ENCODE assay signal across 8 cellular contexts in genomic region chr10:34815174-34816066, GRCh38. TPM values are rescaled to one million over a fixed set of nuclear protein-coding genes. Genes with fewer than 3 reads are reported as not detected.
A peak's percentile ranks its signal among the peaks of the same experiment; 100 is the strongest.
DNase-seq lines count a peak whose midpoint lies in the region; ATAC-seq and TF ChIP-seq lines count a peak whose summit lies in the region.

Gene PARD3 (minus strand): TSS chr10:34815296. CDS start chr10:34814995, 301 bp downstream.

- H3K79me2 ChIP-seq in Loucy (ENCODE audit: insufficient read depth, low read length), result peaks cover 42% of the 10 kb centered on the region

- intact Hi-C loops in Caco-2 (cut with micrococcal nuclease; ENCODE audit: unreplicated experiment), result loop anchor here (2.0 kb wide), 3 partner anchors 83 to 149 kb away; no protein-coding TSS in a partner anchor

- H3K36me3 Mint-ChIP-seq in Caco-2 (ENCODE audit: insufficient read depth, unreplicated experiment), result no peaks in the 10 kb centered on the region
- no peaks in the 10 kb centered on the region for H3K36me3 Mint-ChIP-seq in activated T-cell treated with anti-CD3 and anti-CD28 coated beads, Interleukin-2, amount 50 U/mL, for 4 hours (ENCODE audit: insufficient read depth)
- H3K36me3 Mint-ChIP-seq in neural crest cell (ENCODE audit: low read depth), result no peaks in the 10 kb centered on the region

- H3K4me1 Mint-ChIP-seq in Caco-2 (ENCODE audit: low read depth, unreplicated experiment) (peaks cover 36% of the 10 kb centered on the region), neural crest cell (peaks cover 46% of the 10 kb centered on the region)
- H3K4me1 Mint-ChIP-seq in activated T-cell treated with anti-CD3 and anti-CD28 coated beads, Interleukin-2, amount 50 U/mL, for 4 hours (ENCODE audit: low read depth), result peaks cover 10% of the 10 kb centered on the region

- peak within 1 kb of the TSS; percentile 79 for H3K4me3 Mint-ChIP-seq in Caco-2 (ENCODE audit: unreplicated experiment)
- H3K4me3 Mint-ChIP-seq in activated T-cell treated with anti-CD3 and anti-CD28 coated beads, Interleukin-2, amount 50 U/mL, for 4 hours, result peak within 1 kb of the TSS; percentile 66
- H3K4me3 Mint-ChIP-seq in neural crest cell, result peak within 1 kb of the TSS; percentile 96

- H3K9ac ChIP-seq in Loucy (ENCODE audit: low read depth, low read length, poor library complexity, severe bottlenecking), result peak within 1 kb of the TSS; percentile 81

- peak within 1 kb of the TSS; percentile 81 for H2AFZ ChIP-seq in Loucy (ENCODE audit: low read length)

- H3K27ac Mint-ChIP-seq in Caco-2 (ENCODE audit: unreplicated experiment), result peak within 1 kb of the TSS; percentile 40
- no peak within 1 kb of the TSS for H3K27ac Mint-ChIP-seq in neural crest cell (ENCODE audit: unreplicated experiment)

- H3K27me3 Mint-ChIP-seq in Caco-2 (ENCODE audit: insufficient read depth, unreplicated experiment), result no peaks in the 10 kb centered on the region
- peaks cover 61% of the 10 kb centered on the region for H3K27me3 Mint-ChIP-seq in activated T-cell treated with anti-CD3 and anti-CD28 coated beads, Interleukin-2, amount 50 U/mL, for 4 hours (ENCODE audit: low read depth)
- H3K27me3 Mint-ChIP-seq in neural crest cell (ENCODE audit: low read depth), result peaks cover 15% of the 10 kb centered on the region

- TF ChIP-seq CTCF in Caco-2 (IDR thresholded peaks at IDR 0.05; ENCODE audit: insufficient read depth in 1 of 2, low read depth in 1 of 2, low read length in 1 of 2, severe bottlenecking in 1 of 2, unreplicated experiment in 1 of 2) (peak in 1 of 2 experiments; percentile 19), Loucy (conservative IDR thresholded peaks at IDR 0.05; ENCODE audit: low read length) (no peak), foreskin keratinocyte (conservative IDR thresholded peaks at IDR 0.05) (no peak), neural crest cell (conservative IDR thresholded peaks at IDR 0.05) (no peak)

- H3K9me3 ChIP-seq in Caco-2, result no peaks in the 10 kb centered on the region
- no peaks in the 10 kb centered on the region for H3K9me3 ChIP-seq in Loucy (ENCODE audit: insufficient read depth, low read depth, low read length)

- CTCF ChIA-PET in Caco-2 (lab: Charles Lee), result interaction anchor here (1.3 to 2.6 kb wide), 6 partner anchors 83 to 164 kb away, joined by 3 to 10 read pairs (median 4); no protein-coding TSS in a partner anchor

- no TSS peak for BruUV-seq in Caco-2 (replicated peaks; lab: Mats Ljungman, UMichigan)

- ATAC-seq in GM19438 (IDR thresholded peaks at IDR 0.05; ENCODE audit: low read depth, unreplicated experiment) (peak; percentile 46), foreskin keratinocyte (peak; percentile 61), HG02884 (IDR thresholded peaks at IDR 0.05; ENCODE audit: unreplicated experiment) (no peak)
- ATAC-seq in activated T-cell treated with anti-CD3 and anti-CD28 coated beads, Interleukin-2, amount 50 U/mL, for 4 hours, result peak; percentile 56 to 62

- peak within 1 kb of the TSS; percentile 84 for H3K27ac ChIP-seq in foreskin keratinocyte

- H3K9me2 ChIP-seq in Loucy (replicated peaks; ENCODE audit: low read depth, low read length), result no peaks in the 10 kb centered on the region

- H3K4me2 ChIP-seq in Loucy (ENCODE audit: low read depth, low read length, poor library complexity, severe bottlenecking), result peak within 1 kb of the TSS; percentile 99

- H3K4me3 ChIP-seq in Caco-2 (ENCODE audit: low read depth, low read length), result peak within 1 kb of the TSS; percentile 92
- peak within 1 kb of the TSS; percentile 80 for H3K4me3 ChIP-seq in Loucy (ENCODE audit: low read length, poor library complexity, severe bottlenecking)

- no peaks in the 10 kb centered on the region for H3K9me3 Mint-ChIP-seq in Caco-2 (ENCODE audit: unreplicated experiment)
- H3K9me3 Mint-ChIP-seq in activated T-cell treated with anti-CD3 and anti-CD28 coated beads, Interleukin-2, amount 50 U/mL, for 4 hours, result no peaks in the 10 kb centered on the region
- no peaks in the 10 kb centered on the region for H3K9me3 Mint-ChIP-seq in neural crest cell

- H3K27me3 ChIP-seq in Caco-2 (replicated peaks; ENCODE audit: control insufficient read depth, insufficient read depth, low read length) (no peaks in the 10 kb centered on the region), Loucy (ENCODE audit: insufficient read depth, low read length, poor library complexity, severe bottlenecking) (no peaks in the 10 kb centered on the region), foreskin keratinocyte (no peaks in the 10 kb centered on the region)

- peaks cover 11% of the 10 kb centered on the region; the same call in 1 of the 2 replicates for H3K4me1 ChIP-seq in Caco-2
- peaks cover 48% of the 10 kb centered on the region for H3K4me1 ChIP-seq in Loucy (ENCODE audit: insufficient read depth, low read length, poor library complexity, severe bottlenecking)
- peaks cover 10% of the 10 kb centered on the region for H3K4me1 ChIP-seq in foreskin keratinocyte

- peaks cover 38% of the 10 kb centered on the region for H4K20me1 ChIP-seq in Loucy (ENCODE audit: insufficient read depth, low read length, poor library complexity, severe bottlenecking)

- POLR2A ChIA-PET in Caco-2 (lab: Charles Lee), result interaction anchor here (1.0 kb wide), 1 partner anchor 51 kb away, joined by 3 read pairs; no protein-coding TSS in a partner anchor

- H3K36me3 ChIP-seq in Caco-2 (ENCODE audit: control insufficient read depth, insufficient read depth, low read length) (no peaks in the 10 kb centered on the region), Loucy (ENCODE audit: insufficient read depth, low read length) (no peaks in the 10 kb centered on the region)

- no peaks in the 10 kb centered on the region for H3F3A ChIP-seq in Loucy (ENCODE audit: low read depth)

- DNase-seq in Caco-2 (peak; percentile 80 to 82), foreskin keratinocyte (peak in 1 of 2 donors; percentile 29), neural crest cell (ENCODE audit: low read depth, low spot score) (peak; percentile 54), NCI-H446 treated with DMSO at 0.1 percent for 48 hours (lab: John Stamatoyannopoulos, UW) (no peak)
- DNase-seq in activated T-cell treated with anti-CD3 and anti-CD28 coated beads, Interleukin-2, amount 50 U/mL, for 4 hours, result no peak

RNA-seq across cellular contexts. Expression of gene PARD3, which starts in this region (rescaled TPM):
- total RNA-seq in Caco-2 (2022) (74.9 and 80.7 TPM in 2 replicates), foreskin keratinocyte (65.4 and 69.5 TPM in 2 replicates), neural crest cell (50.1 and 51.2 TPM in 2 replicates)
- total RNA-seq in activated T-cell treated with anti-CD3 and anti-CD28 coated beads, Interleukin-2, amount 50 U/mL, for 4 hours, result under 1 TPM; 0.35 to 0.53 (median 0.37) TPM
- 25.6 and 29.2 TPM in 2 replicates for polyA plus RNA-seq in foreskin keratinocyte

Comparison
In these comparisons a context has a peak if more than half of its experiments do, and no peak if none do; other contexts are left out.
1. RNA of gene PARD3 (total RNA-seq): 74.9 to 80.7 TPM in Caco-2, 65.4 to 69.5 TPM in foreskin keratinocyte and 50.1 to 51.2 TPM in neural crest cell; 0.35 to 0.53 TPM in activated T-cell treated with anti-CD3 and anti-CD28 coated beads, Interleukin-2, amount 50 U/mL, for 4 hours; every median in the first group is over 10 times any median in the second.
2. Peak in ATAC-seq in activated T-cell treated with anti-CD3 and anti-CD28 coated beads, Interleukin-2, amount 50 U/mL, for 4 hours; RNA of the gene not detected or under 1 TPM.
3. DNase-seq: peak in Caco-2 (2 of 2) and neural crest cell (single experiment); none in activated T-cell treated with anti-CD3 and anti-CD28 coated beads, Interleukin-2, amount 50 U/mL, for 4 hours (single experiment) and NCI-H446 treated with DMSO at 0.1 percent for 48 hours (single experiment).
4. Peak in every context shown above with its lines, with median percentiles within 50 percentile points of each other: H3K4me3 Mint-ChIP-seq.